Comparison of ENCODE assay signal across 1 cellular context in genomic region chrX:49209434-49210251, GRCh38.
TF ChIP-seq lines count a peak whose summit lies in the region.

No MANE protein-coding gene starts in this region.

TF ChIP-seq in IMR-90, 13 proteins besides CTCF, POLR2A, EP300 and RAD21:
- TF ChIP-seq FOS (IDR thresholded peaks at IDR 0.05; ENCODE audit: low read depth, low read length) = no peak
- TF ChIP-seq MAZ (IDR thresholded peaks at IDR 0.05; ENCODE audit: borderline replicate concordance, low read depth, low read length) = no peak
- no peak for TF ChIP-seq MXI1 (IDR thresholded peaks at IDR 0.05; ENCODE audit: borderline replicate concordance, low read depth, low read length)
- TF ChIP-seq CHD1 (IDR thresholded peaks at IDR 0.05; ENCODE audit: low read depth, low read length) = no peak
- no peak for TF ChIP-seq BHLHE40 (IDR thresholded peaks at IDR 0.05; ENCODE audit: low read depth, low read length)
- TF ChIP-seq RFX5 (IDR thresholded peaks at IDR 0.05; ENCODE audit: low read depth, low read length) = no peak
- no peak for TF ChIP-seq NFE2L2 (IDR thresholded peaks at IDR 0.05; ENCODE audit: low read depth, low read length)
- no peak for TF ChIP-seq ELK1 (IDR thresholded peaks at IDR 0.05; ENCODE audit: borderline replicate concordance, low read depth, low read length)
- no peak for TF ChIP-seq USF2 (IDR thresholded peaks at IDR 0.05; ENCODE audit: low read depth, low read length)
- no peak for TF ChIP-seq SMC3 (IDR thresholded peaks at IDR 0.05; ENCODE audit: low read depth, low read length)
- TF ChIP-seq RCOR1 (IDR thresholded peaks at IDR 0.05; ENCODE audit: insufficient replicate concordance, low read length) = no peak
